ENCODE assay signal across 8 cellular contexts in the genomic region with DNA sequence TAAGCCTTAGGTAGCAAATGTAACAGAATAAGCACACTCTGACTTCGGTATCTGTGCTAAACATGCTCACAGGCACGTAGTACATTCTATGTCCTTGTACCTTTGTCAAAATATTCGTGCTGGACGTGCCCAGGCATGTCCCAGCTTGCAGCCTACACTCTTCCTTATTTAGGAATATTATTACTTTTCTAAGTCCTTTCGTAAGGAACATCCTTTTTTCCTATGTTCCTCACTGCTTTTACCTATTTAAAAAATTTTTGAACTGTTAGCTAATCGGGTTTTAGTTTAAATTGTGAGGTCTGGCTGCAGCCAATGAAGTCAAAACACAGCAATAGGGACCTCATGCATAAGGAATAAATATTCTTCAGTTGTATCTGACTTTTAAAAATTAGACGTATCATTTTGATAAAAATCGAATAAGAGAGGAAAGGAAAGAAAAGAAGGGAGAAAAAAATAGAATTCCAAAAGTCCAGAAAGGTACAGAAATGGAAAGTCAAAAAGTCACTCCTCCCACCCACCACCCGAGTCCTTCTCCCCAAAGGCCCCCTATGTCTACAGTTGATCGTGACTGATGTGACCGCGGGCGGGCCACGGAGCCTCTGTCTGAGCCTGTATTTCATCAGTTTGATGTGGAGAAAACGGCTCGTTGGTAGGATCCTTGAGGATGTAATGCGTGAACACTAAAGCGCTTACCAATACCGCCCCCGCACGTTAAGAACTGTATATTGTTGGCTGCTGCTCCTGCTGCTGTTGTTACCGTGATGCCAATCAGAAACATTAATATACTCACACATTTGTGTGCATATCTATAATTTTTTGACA. TPM values are rescaled to one million over a fixed set of nuclear protein-coding genes. Genes with fewer than 3 reads are reported as not detected.
A peak's percentile ranks its signal among the peaks of the same experiment; 100 is the strongest.
DNase-seq lines count a peak whose midpoint lies in the region; FAIRE-seq and TF ChIP-seq lines count a peak whose summit lies in the region.

No MANE protein-coding gene starts in this region.

- H3K4me1 Mint-ChIP-seq in HFFc6 (ENCODE audit: low read depth) = no peaks in the 10 kb centered on the region; the same call in 1 of the 2 replicates
- H3K4me1 Mint-ChIP-seq in astrocyte (ENCODE audit: low read depth, unreplicated experiment) = peaks cover 9% of the 10 kb centered on the region

- H3F3A ChIP-seq in OCI-LY1 (ENCODE audit: insufficient read depth, low read length) = 0 out of 2 replicates have a peak, but pooled peaks cover 4% of the 10 kb centered on the region

- H3K27me3 ChIP-seq in OCI-LY1 (ENCODE audit: insufficient read depth, low read length) (no peaks in the 10 kb centered on the region), astrocyte (ENCODE audit: insufficient read depth, low read length) (no peaks in the 10 kb centered on the region), iPS-15b (ENCODE audit: control insufficient read depth, insufficient read depth, low read length) (no peaks in the 10 kb centered on the region), spleen (replicated peaks in 1 of 7) (no peaks in the 10 kb centered on the region)

- H4K20me1 ChIP-seq in OCI-LY1 (ENCODE audit: insufficient read depth, low read length) = no peaks in the 10 kb centered on the region
- peaks cover 4% of the 10 kb centered on the region for H4K20me1 ChIP-seq in astrocyte (ENCODE audit: insufficient read depth, low read length)

- DNase-seq in HFFc6 (peak; percentile 25), astrocyte (ENCODE audit: low read depth) (peak; percentile 79), spleen (no peak), HUDEP-2 (lab: John Stamatoyannopoulos, UW; ENCODE audit: unreplicated experiment in 76 of 76) (no peak), NK-92 (lab: John Stamatoyannopoulos, UW; ENCODE audit: unreplicated experiment) (no peak)

- H3K9me2 ChIP-seq in OCI-LY1 (ENCODE audit: low read depth, low read length) = no peaks in the 10 kb centered on the region

- H3K4me3 Mint-ChIP-seq in HFFc6 = no peak overlapping the region
- H3K4me3 Mint-ChIP-seq in astrocyte (ENCODE audit: unreplicated experiment) = no peak overlapping the region

- H3K79me2 ChIP-seq in OCI-LY1 (ENCODE audit: insufficient read depth, low read length) (no peaks in the 10 kb centered on the region), astrocyte (ENCODE audit: insufficient read depth, low read length) (no peaks in the 10 kb centered on the region)

- intact Hi-C loops in spleen (cut with DNase I; ENCODE audit: low total_unique reads) = no loop called here

- H3K4me3 ChIP-seq in OCI-LY1 (ENCODE audit: low read depth, low read length, poor library complexity, severe bottlenecking) (peak overlapping the region; percentile 64), astrocyte (ENCODE audit: insufficient read depth, low read depth, low read length) (peak overlapping the region; percentile 45), iPS-15b (ENCODE audit: low read depth, low read length) (peak overlapping the region; percentile 53), spleen (peak overlapping the region; percentile 31 to 73 (median 48))

- H2AFZ ChIP-seq in OCI-LY1 (ENCODE audit: low read length) (no peak overlapping the region), astrocyte (ENCODE audit: low read depth, low read length) (no peak overlapping the region)

- peak overlapping the region; percentile 84 for H3K4me2 ChIP-seq in OCI-LY1 (ENCODE audit: low read length)
- H3K4me2 ChIP-seq in astrocyte (ENCODE audit: low read length) = peak overlapping the region; percentile 79

- peak overlapping the region; percentile 70 for H3K9ac ChIP-seq in OCI-LY1 (ENCODE audit: low read length)
- H3K9ac ChIP-seq in astrocyte (ENCODE audit: low read length) = peak overlapping the region; percentile 69
- peak overlapping the region; percentile 94 for H3K9ac ChIP-seq in iPS-15b (ENCODE audit: low read depth, low read length)

- peak overlapping the region; percentile 93 for H3K27ac ChIP-seq in OCI-LY1 (ENCODE audit: low read depth, low read length, poor library complexity, severe bottlenecking)
- peak overlapping the region; percentile 88 for H3K27ac ChIP-seq in astrocyte (ENCODE audit: low read depth, low read length)
- peak overlapping the region; percentile 88 to 94 (median 93) for H3K27ac ChIP-seq in spleen

- H3K9me3 ChIP-seq in OCI-LY1 (ENCODE audit: low read length) (no peaks in the 10 kb centered on the region), astrocyte (ENCODE audit: insufficient read depth, low read depth, low read length) (no peaks in the 10 kb centered on the region), iPS-15b (ENCODE audit: control insufficient read depth, insufficient read depth, low read length) (no peaks in the 10 kb centered on the region), spleen (no peaks in the 10 kb centered on the region)

- TF ChIP-seq POLR2A in spleen (IDR thresholded peaks at IDR 0.05) = no peak

- 1 to 3% (median 2%) methylated on average over 22 of the region's 22 CpGs for WGBS in spleen, 5 donors

- H3K9me3 Mint-ChIP-seq in HFFc6 = no peaks in the 10 kb centered on the region
- no peaks in the 10 kb centered on the region for H3K9me3 Mint-ChIP-seq in astrocyte (ENCODE audit: unreplicated experiment)

- H3K27ac Mint-ChIP-seq in HFFc6 (no peak overlapping the region), astrocyte (ENCODE audit: unreplicated experiment) (no peak overlapping the region)

- no peak for FAIRE-seq in astrocyte (lab: Jason Lieb, UNC)

- H3K27me3 Mint-ChIP-seq in HFFc6 (ENCODE audit: insufficient read depth) = no peaks in the 10 kb centered on the region; the same call in 1 of the 2 replicates
- no peaks in the 10 kb centered on the region for H3K27me3 Mint-ChIP-seq in astrocyte (ENCODE audit: low read depth, unreplicated experiment)

- H3K36me3 Mint-ChIP-seq in HFFc6 (ENCODE audit: low read depth) = no peaks in the 10 kb centered on the region; the same call in 1 of the 2 replicates
- no peaks in the 10 kb centered on the region for H3K36me3 Mint-ChIP-seq in astrocyte (ENCODE audit: low read depth, unreplicated experiment)

- no peaks in the 10 kb centered on the region for H3K36me3 ChIP-seq in OCI-LY1 (ENCODE audit: insufficient read depth, low read length)
- H3K36me3 ChIP-seq in astrocyte (ENCODE audit: insufficient read depth, low read length) = no peaks in the 10 kb centered on the region
- no peaks in the 10 kb centered on the region for H3K36me3 ChIP-seq in iPS-15b (ENCODE audit: control insufficient read depth, insufficient read depth, low read length)
- peaks cover 0 to 13% (median 3%) of the 10 kb centered on the region in 6 donors for H3K36me3 ChIP-seq in spleen

- H3K4me1 ChIP-seq in OCI-LY1 (ENCODE audit: insufficient read depth, low read length, severe bottlenecking) (peaks cover 36% of the 10 kb centered on the region), astrocyte (ENCODE audit: insufficient read depth, low read length) (peaks cover 33% of the 10 kb centered on the region), iPS-15b (ENCODE audit: control insufficient read depth, insufficient read depth, low read length) (peaks cover 9% of the 10 kb centered on the region), spleen (peaks cover 23 to 59% (median 42%) of the 10 kb centered on the region in 6 donors)

- TF ChIP-seq CTCF in GM12873 (IDR thresholded peaks at IDR 0.05; ENCODE audit: insufficient read depth, low read depth, low read length, missing control alignments) (peak; percentile 44), HFFc6 (IDR thresholded peaks at IDR 0.05) (peak; percentile 71), OCI-LY1 (IDR thresholded peaks at IDR 0.05; ENCODE audit: low read length) (peak; percentile 73), astrocyte (IDR thresholded peaks at IDR 0.05; ENCODE audit: insufficient read depth, low read depth, low read length) (peak; percentile 25), spleen (IDR thresholded peaks at IDR 0.05 in 8 of 11, conservative IDR thresholded peaks at IDR 0.05 in 3 of 11) (peak in 9 of 11 experiments; percentile 16 to 61 (median 54))

RNA-seq across cellular contexts. Expression of gene UBC, which starts 24.4 kb away (rescaled TPM):
- 1,000 to 10,000 TPM; 1,112 to 1,171 (median 1,143) TPM for total RNA-seq in HFFc6 (2021; fragmentation: NEBNext Ultra II Directional; extraction: Animal tissue kit (Norgen Biotek cat#: 25700))
- total RNA-seq in astrocyte (1,171 and 1,214 TPM in 2 replicates), spleen (1,000 to 10,000 TPM in 1 of 7 donors, 100 to 1,000 TPM in 6; 770 to 1,107 (median 909) TPM)
- polyA plus RNA-seq in spleen = 100 to 1,000 TPM; 623 to 743 (median 691) TPM

RNA-seq across cellular contexts. Expression of gene DHX37, which starts 50.1 kb away (rescaled TPM):
- 10 to 100 TPM; 16.5 to 22.0 (median 17.7) TPM for total RNA-seq in HFFc6 (2021; fragmentation: NEBNext Ultra II Directional; extraction: Animal tissue kit (Norgen Biotek cat#: 25700))
- total RNA-seq in astrocyte (19.6 and 21.1 TPM in 2 replicates), spleen (10 to 100 TPM; 12.4 to 31.9 (median 18.4) TPM)
- 10 to 100 TPM in 2 of 3 donors, 1 to 10 TPM in 1; 8.3 to 15.3 (median 12.9) TPM for polyA plus RNA-seq in spleen

RNA-seq across cellular contexts. Expression of gene BRI3BP, which starts 54.6 kb away (rescaled TPM):
- total RNA-seq in HFFc6 (2021; fragmentation: NEBNext Ultra II Directional; extraction: Animal tissue kit (Norgen Biotek cat#: 25700)) = 1 to 10 TPM; 6.5 to 9.3 (median 7.5) TPM
- total RNA-seq in astrocyte = 3.1 and 3.6 TPM in 2 replicates
- total RNA-seq in spleen = 10 to 100 TPM; 10.1 to 13.4 (median 12.3) TPM
- 1 to 10 TPM; 3.3 to 4.4 (median 4.2) TPM for polyA plus RNA-seq in spleen

Comparison
In these comparisons a context has a peak if more than half of its experiments do, and no peak if none do; other contexts are left out.
1. DNase-seq: peak in HFFc6 (single experiment) and astrocyte (single experiment); none in spleen (single experiment), HUDEP-2 (0 of 76) and NK-92 (single experiment).
2. Peak in every context shown above with its lines, with median percentiles within 50 percentile points of each other: CTCF ChIP-seq, H3K27ac ChIP-seq, H3K4me3 ChIP-seq and H3K9ac ChIP-seq.